In genomic region chr2:69645926-69646325, GRCh38 we compare ENCODE assay signal across 15 cellular contexts. TPM values are rescaled to one million over a fixed set of nuclear protein-coding genes. Genes with fewer than 3 reads are reported as not detected.
DNase-seq lines count a peak whose midpoint lies in the region; ATAC-seq and TF ChIP-seq lines count a peak whose summit lies in the region.
"Had no signal": no experiment of that assay in that cellular context is flagged by ENCODE, and none has a peak within 500 bp of the region (broad histone marks: within the 10 kb centered on the region; RNA-seq: fewer than 3 reads in every experiment).

No MANE protein-coding gene starts in this region.

- H3K4me1 ChIP-seq in cardiac muscle cell (ENCODE audit: low read depth) (peaks cover 15% of the 10 kb centered on the region), right atrium auricular region (peaks cover 0 to 25% of the 10 kb centered on the region in 2 donors), tibial nerve (peaks cover 0 to 38% (median 16%) of the 10 kb centered on the region in 4 donors)

- H3K27ac Mint-ChIP-seq in T-cell, result peak overlapping the region; percentile 93 to 97

- no peaks in the 10 kb centered on the region for H3K9me3 ChIP-seq in cardiac muscle cell (ENCODE audit: low read depth)
- H3K9me3 ChIP-seq in right atrium auricular region, result no peaks in the 10 kb centered on the region
- no peaks in the 10 kb centered on the region for H3K9me3 ChIP-seq in tibial nerve
- H3K9me3 ChIP-seq: SJCRH30, upper lobe of right lung had no signal

- H3K4me1 Mint-ChIP-seq in T-cell, result peaks cover 52 to 60% (median 60%) of the 10 kb centered on the region in 3 donors

- peaks cover 3% of the 10 kb centered on the region for H3K36me3 Mint-ChIP-seq in T-cell
- H3K36me3 Mint-ChIP-seq: mesothelial cell of epicardium had no signal

- H3K4me3 Mint-ChIP-seq in T-cell, result peak overlapping the region; percentile 91 to 96 (median 96)

- no peak for DNase-seq in cardiac muscle cell (ENCODE audit: low read depth in 1 of 2, low spot score in 1 of 2)
- DNase-seq in right atrium auricular region (ENCODE audit: low spot score), result no peak
- DNase-seq in T-cell, result peak in 12 of 34 experiments; percentile 20 to 45 (median 34)
- DNase-seq in effector CD4-positive, alpha-beta T cell, result peak; percentile 31
- no peak for DNase-seq in tibial nerve (ENCODE audit: low spot score in 2 of 2)
- DNase-seq in COR-L47 (lab: John Stamatoyannopoulos, UW), result no peak
- DNase-seq in posterior cingulate gyrus, result no peak
- DNase-seq: activated CD4-positive, alpha-beta T cell treated with anti-CD3 and anti-CD28 coated beads for 48 hours; AML-193; NCI-H1092 treated with DMSO at 0.1 percent for 48 hours; NCI-H526; SJCRH30; upper lobe of right lung had no signal

- no peak for TF ChIP-seq EP300 in tibial nerve (IDR thresholded peaks at IDR 0.05)

- H3K36me3 ChIP-seq in cardiac muscle cell (no peaks in the 10 kb centered on the region), right atrium auricular region (no peaks in the 10 kb centered on the region), tibial nerve (no peaks in the 10 kb centered on the region)
- H3K36me3 ChIP-seq: SJCRH30, upper lobe of right lung had no signal

- TF ChIP-seq CTCF in cardiac muscle cell (IDR thresholded peaks at IDR 0.05; ENCODE audit: low read depth, low read length) (no peak), right atrium auricular region (IDR thresholded peaks at IDR 0.05) (no peak), tibial nerve (IDR thresholded peaks at IDR 0.05) (no peak)

- no peaks in the 10 kb centered on the region for H3K27me3 Mint-ChIP-seq in T-cell

- ATAC-seq in T-cell (replicated peaks in 1 of 4) (peak in 1 of 4 experiments; percentile 16), HG02610 (IDR thresholded peaks at IDR 0.05; ENCODE audit: unreplicated experiment) (no peak)
- ATAC-seq: upper lobe of right lung had no signal

- H3K9me3 Mint-ChIP-seq in T-cell, result peaks cover 0 to 3% (median 0%) of the 10 kb centered on the region in 3 donors

- H3K4me3 ChIP-seq in cardiac muscle cell (no peak overlapping the region), right atrium auricular region (no peak overlapping the region), tibial nerve (no peak overlapping the region)

- intact Hi-C loops in posterior cingulate gyrus (cut with DNase I), result loop anchor here (2.0 to 10.0 kb wide), 4 partner anchors 69 to 261 kb away; partner anchors contain the start of genes GFPT1, GMCL1 and NFU1

- no peak for TF ChIP-seq POLR2A in tibial nerve (IDR thresholded peaks at IDR 0.05)

- H3K27me3 ChIP-seq in cardiac muscle cell (no peaks in the 10 kb centered on the region), right atrium auricular region (no peaks in the 10 kb centered on the region), tibial nerve (no peaks in the 10 kb centered on the region)
- H3K27me3 ChIP-seq: SJCRH30, upper lobe of right lung had no signal

- H3K27ac ChIP-seq in cardiac muscle cell (peak overlapping the region; percentile 95), right atrium auricular region (no peak overlapping the region), tibial nerve (peak overlapping the region in 3 of 4 donors; percentile 96 to 99 (median 97))
- H3K27ac ChIP-seq: SJCRH30 had no signal

- POLR2A ChIA-PET in T-cell (lab: Charles Lee), result interaction anchor here (0.6 to 1.7 kb wide), 9 partner anchors 25 to 462 kb away, joined by 3 to 20 read pairs (median 4); no protein-coding TSS in a partner anchor

- CTCF ChIA-PET in T-cell (lab: Charles Lee), result interaction anchor here (0.6 to 3.2 kb wide), 11 partner anchors 14 to 80 kb away, joined by 3 to 19 read pairs (median 4); no protein-coding TSS in a partner anchor

- WGBS in tibial nerve, 2 donors, result 72 to 80% methylated on average over 2 of the region's 2 CpGs

RNA-seq across cellular contexts. Expression of gene AAK1, which starts 2.4 kb away (rescaled TPM):
- total RNA-seq in cardiac muscle cell, result 47.4 and 50.0 TPM in 2 replicates
- polyA plus RNA-seq in cardiac muscle cell, result 50.3 and 57.2 TPM in 2 replicates
- total RNA-seq in right atrium auricular region, result 10 to 100 TPM; 50.4 to 62.6 TPM
- total RNA-seq in T-cell, result 100 to 1,000 TPM; 170 to 283 (median 177) TPM
- 10 to 100 TPM; 29.2 to 70.5 (median 44.5) TPM for total RNA-seq in tibial nerve

Comparison
In these comparisons a context has a peak if more than half of its experiments do, and no peak if none do; other contexts are left out.
1. H3K27ac ChIP-seq: peak in cardiac muscle cell (single experiment) and tibial nerve (3 of 4); none in right atrium auricular region (0 of 2).